Comparison of ENCODE assay signal across 21 cellular contexts in genomic region chr9:127090341-127090985, GRCh38. TPM values are rescaled to one million over a fixed set of nuclear protein-coding genes. Genes with fewer than 3 reads are reported as not detected.
DNase-seq lines count a peak whose midpoint lies in the region; ATAC-seq and TF ChIP-seq lines count a peak whose summit lies in the region.
"Had no signal": no experiment of that assay in that cellular context is flagged by ENCODE, and none has a peak within 500 bp of the region (broad histone marks: within the 10 kb centered on the region; RNA-seq: fewer than 3 reads in every experiment).

No MANE protein-coding gene starts in this region.

- no peaks in the 10 kb centered on the region for H3K9me3 ChIP-seq in ascending aorta
- no peaks in the 10 kb centered on the region for H3K9me3 ChIP-seq in left ventricle myocardium inferior (replicated peaks)
- H3K9me3 ChIP-seq in psoas muscle = no peaks in the 10 kb centered on the region
- no peaks in the 10 kb centered on the region for H3K9me3 ChIP-seq in transverse colon
- H3K9me3 ChIP-seq in PC-3 (ENCODE audit: low read length) = no peaks in the 10 kb centered on the region

- intact Hi-C loops in ascending aorta (cut with DNase I) (no loop called here), left ventricle myocardium inferior (cut with micrococcal nuclease) (no loop called here), psoas muscle (cut with DNase I) (no loop called here), transverse colon (cut with DNase I; ENCODE audit: low total_unique reads) (no loop called here), PC-3 (cut with micrococcal nuclease) (no loop called here)

- H3K36me3 ChIP-seq in ascending aorta (peaks cover 3 to 29% of the 10 kb centered on the region in 2 donors), left ventricle myocardium inferior (peaks cover 71% of the 10 kb centered on the region), psoas muscle (ENCODE audit: insufficient read depth in 1 of 2, low read depth in 1 of 2) (peaks cover 0 to 76% of the 10 kb centered on the region in 2 donors), transverse colon (no peaks in the 10 kb centered on the region), PC-3 (ENCODE audit: low read depth, low read length) (no peaks in the 10 kb centered on the region)

- in situ Hi-C loops in transverse colon (cut with MboI; ENCODE audit: low pct_ligation_motif_present in 1 of 4, low pct_unique_long_range_greater_than_20kb in 1 of 4, low sequenced_read_pairs in 3 of 4) = no loop called here

- CTCF ChIA-PET in PC-3 (lab: Charles Lee) = no interaction called here

- no peak for TF ChIP-seq CTCF in ascending aorta (IDR thresholded peaks at IDR 0.05)
- TF ChIP-seq CTCF in left ventricle myocardium inferior (IDR thresholded peaks at IDR 0.05; ENCODE audit: borderline replicate concordance) = no peak
- TF ChIP-seq CTCF in psoas muscle (IDR thresholded peaks at IDR 0.05) = no peak
- no peak for TF ChIP-seq CTCF in transverse colon (IDR thresholded peaks at IDR 0.05)
- no peak for TF ChIP-seq CTCF in PC-3 (conservative IDR thresholded peaks at IDR 0.05; ENCODE audit: low read depth, low read length)

- no peaks in the 10 kb centered on the region for H4K20me1 ChIP-seq in PC-3 (ENCODE audit: low read length)

- no peaks in the 10 kb centered on the region for H3K79me2 ChIP-seq in PC-3 (ENCODE audit: low read length)

- no peaks in the 10 kb centered on the region for H3K9me2 ChIP-seq in PC-3 (replicated peaks; ENCODE audit: low read length)

- H3K27me3 ChIP-seq in ascending aorta = no peaks in the 10 kb centered on the region
- H3K27me3 ChIP-seq in left ventricle myocardium inferior (ENCODE audit: low read depth) = no peaks in the 10 kb centered on the region
- no peaks in the 10 kb centered on the region for H3K27me3 ChIP-seq in psoas muscle (ENCODE audit: insufficient read depth in 3 of 3, low read length in 2 of 3)
- no peaks in the 10 kb centered on the region for H3K27me3 ChIP-seq in transverse colon
- H3K27me3 ChIP-seq in PC-3 (ENCODE audit: low read length) = no peaks in the 10 kb centered on the region

- no peak overlapping the region for H3K4me3 ChIP-seq in ascending aorta
- no peak overlapping the region for H3K4me3 ChIP-seq in left ventricle myocardium inferior
- H3K4me3 ChIP-seq in psoas muscle = no peak overlapping the region
- no peak overlapping the region for H3K4me3 ChIP-seq in transverse colon
- H3K4me3 ChIP-seq in PC-3 (ENCODE audit: low read length) = no peak overlapping the region
- H3K4me3 ChIP-seq: coronary artery had no signal

- no TSS peak for BruUV-seq in PC-3 (replicated peaks; lab: Mats Ljungman, UMichigan)

- H3F3A ChIP-seq in PC-3 (ENCODE audit: low read length, unreplicated experiment) = no peaks in the 10 kb centered on the region

- no peak overlapping the region for H3K4me2 ChIP-seq in PC-3 (ENCODE audit: low read length)

- H2AFZ ChIP-seq in PC-3 (ENCODE audit: low read length) = no peak overlapping the region

- ATAC-seq in psoas muscle (peak in 2 of 4 donors; percentile 12 to 28), PC-3 (no peak), GM21717 (IDR thresholded peaks at IDR 0.05; ENCODE audit: unreplicated experiment) (no peak), GM21576 (IDR thresholded peaks at IDR 0.05; ENCODE audit: unreplicated experiment) (no peak)
- ATAC-seq: stimulated activated memory B cell treated with anti-CD40 and anti-IgM and Interleukin-4, amounts not matched to agents 10 μg/mL and 1 μg/mL and 100 μg/mL, for 72 hours had no signal

- TF ChIP-seq POLR2A in transverse colon (IDR thresholded peaks at IDR 0.05) = no peak

- H3K9ac ChIP-seq in PC-3 (ENCODE audit: low read length) = no peak overlapping the region

- POLR2A ChIA-PET in PC-3 (lab: Charles Lee; ENCODE audit: unreplicated experiment) = no interaction called here

- TF ChIP-seq EP300 in transverse colon (IDR thresholded peaks at IDR 0.05; ENCODE audit: low read depth) = no peak

- DNase-seq in ascending aorta (ENCODE audit: low spot score in 2 of 2) (no peak), left ventricle myocardium inferior (no peak), psoas muscle (no peak), transverse colon (no peak), PC-3 (no peak)
- DNase-seq: activated CD4-positive, alpha-beta memory T cell treated with anti-CD3 and anti-CD28 coated beads for 36 hours; activated naive CD4-positive, alpha-beta T cell treated with anti-CD3 and anti-CD28 coated beads, Interleukin-2, amount 50 U/mL, for 16 hours; activated T-cell treated with anti-CD3 and anti-CD28 coated beads, Interleukin-2, amount 50 U/mL, for 24 hours; CD4-positive, alpha-beta memory T cell; HFFc6; hypothalamus; IMR-90; NCI-H1694; NCI-H748 treated with DMSO at 0.1 percent for 48 hours; OCI-M1; T-helper 1 cell had no signal

- H3K4me1 ChIP-seq in ascending aorta (peaks cover 3 to 8% of the 10 kb centered on the region in 2 donors), left ventricle myocardium inferior (peaks cover 31% of the 10 kb centered on the region), psoas muscle (no peaks in the 10 kb centered on the region), transverse colon (peaks cover 0 to 2% (median 0%) of the 10 kb centered on the region in 4 donors), PC-3 (ENCODE audit: insufficient read depth, low read length) (no peaks in the 10 kb centered on the region)

- 83 to 91% (median 85%) methylated on average over 6 of the region's 6 CpGs for WGBS in psoas muscle, 3 donors
- whole genome bisulfite sequencing in transverse colon (ENCODE audit: low coverage in 1 of 2), 2 donors = 93% methylated on average over 6 of the region's 6 CpGs; no CpG with 5 or more reads in 1 of the 2 donors

- H3K27ac ChIP-seq in ascending aorta = peak overlapping the region; percentile 18 to 35
- H3K27ac ChIP-seq in left ventricle myocardium inferior (replicated peaks) = peak overlapping the region; percentile 65
- H3K27ac ChIP-seq in psoas muscle = peak overlapping the region; percentile 2
- H3K27ac ChIP-seq in transverse colon = peak overlapping the region; percentile 10 to 62 (median 29)
- H3K27ac ChIP-seq in PC-3 (ENCODE audit: low read length) = no peak overlapping the region

RNA-seq across cellular contexts. Expression of gene ANGPTL2, which starts 32.0 kb away (rescaled TPM):
- total RNA-seq in ascending aorta (19.6 TPM), left ventricle myocardium inferior (35.7 TPM), psoas muscle (100 to 1,000 TPM in 1 of 4 donors, 10 to 100 TPM in 3; 12.6 to 208 (median 19.0) TPM), transverse colon (10 to 100 TPM; 11.0 to 30.8 (median 13.1) TPM), PC-3 (2014; rRNA removed) (0.07 and 0.75 TPM in 2 replicates)
- 10 to 100 TPM in 2 of 3 donors, 1 to 10 TPM in 1; 8.9 to 22.3 (median 11.2) TPM for polyA plus RNA-seq in psoas muscle
- total RNA-seq: activated CD4-positive, alpha-beta memory T cell treated with anti-CD3 and anti-CD28 coated beads for 36 hours; CD4-positive, alpha-beta memory T cell had no signal
- polyA plus RNA-seq: CD4-positive, alpha-beta memory T cell; neural cell had no signal
